In the genomic region with DNA sequence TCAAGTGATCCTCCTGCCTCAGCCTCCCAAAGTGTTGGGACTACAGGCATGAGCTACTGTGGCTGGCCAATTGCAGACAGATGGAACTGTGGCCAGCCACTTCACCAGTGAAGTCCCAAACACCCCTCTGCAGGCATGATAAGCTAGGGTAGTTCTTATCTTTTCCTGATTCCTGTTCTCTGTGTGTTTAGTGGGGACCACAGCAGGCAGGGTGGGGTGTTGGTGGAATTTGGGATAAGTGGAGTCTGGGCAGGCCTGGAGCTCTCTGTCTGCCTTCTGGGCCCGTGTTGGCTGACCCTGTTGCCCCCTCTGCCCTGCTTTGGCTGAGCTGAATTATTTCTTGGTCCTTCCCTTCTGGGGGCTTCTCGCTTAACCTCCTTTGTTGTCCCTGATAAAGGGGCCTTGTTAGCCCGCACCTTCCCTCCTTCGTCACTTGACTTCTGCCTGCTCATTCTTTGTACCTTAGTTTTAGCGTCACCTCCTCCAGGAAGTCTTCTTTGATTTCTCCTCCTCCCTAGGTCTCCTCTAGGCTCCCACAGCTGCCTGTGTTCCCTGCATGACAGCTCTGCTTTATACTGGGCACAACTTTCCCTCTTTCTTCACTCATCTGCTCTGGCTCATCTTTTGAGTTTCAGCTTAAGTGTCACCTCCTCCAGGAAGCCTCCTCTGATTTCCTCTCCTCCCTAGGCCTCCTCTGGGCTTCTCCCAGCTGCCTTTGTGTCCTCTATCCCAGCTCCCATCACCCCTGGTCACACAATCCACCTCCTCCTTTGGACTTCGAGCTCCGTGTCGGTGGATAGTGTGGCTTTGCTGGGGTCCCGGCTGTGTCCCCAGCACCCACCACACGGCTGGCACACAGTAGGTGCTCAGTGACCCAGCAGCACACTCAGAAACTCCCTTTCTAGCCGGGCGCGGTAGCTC, we compare ENCODE assay signal across 1 cellular context.
TF ChIP-seq lines count a peak whose summit lies in the region.

No MANE protein-coding gene starts in this region.

TF ChIP-seq in K562, 482 proteins besides CTCF, POLR2A, EP300 and RAD21 (continued from another document):
- TF ChIP-seq, protein P1, sequence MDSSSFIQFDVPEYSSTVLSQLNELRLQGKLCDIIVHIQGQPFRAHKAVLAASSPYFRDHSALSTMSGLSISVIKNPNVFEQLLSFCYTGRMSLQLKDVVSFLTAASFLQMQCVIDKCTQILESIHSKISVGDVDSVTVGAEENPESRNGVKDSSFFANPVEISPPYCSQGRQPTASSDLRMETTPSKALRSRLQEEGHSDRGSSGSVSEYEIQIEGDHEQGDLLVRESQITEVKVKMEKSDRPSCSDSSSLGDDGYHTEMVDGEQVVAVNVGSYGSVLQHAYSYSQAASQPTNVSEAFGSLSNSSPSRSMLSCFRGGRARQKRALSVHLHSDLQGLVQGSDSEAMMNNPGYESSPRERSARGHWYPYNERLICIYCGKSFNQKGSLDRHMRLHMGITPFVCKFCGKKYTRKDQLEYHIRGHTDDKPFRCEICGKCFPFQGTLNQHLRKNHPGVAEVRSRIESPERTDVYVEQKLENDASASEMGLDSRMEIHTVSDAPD (CRISPR knock-in tag; IDR thresholded peaks at IDR 0.05): no peak
- TF ChIP-seq SP1 (CRISPR knock-in tag; IDR thresholded peaks at IDR 0.05): no peak; the same call in none of the 2 replicates
- TF ChIP-seq, protein P2, sequence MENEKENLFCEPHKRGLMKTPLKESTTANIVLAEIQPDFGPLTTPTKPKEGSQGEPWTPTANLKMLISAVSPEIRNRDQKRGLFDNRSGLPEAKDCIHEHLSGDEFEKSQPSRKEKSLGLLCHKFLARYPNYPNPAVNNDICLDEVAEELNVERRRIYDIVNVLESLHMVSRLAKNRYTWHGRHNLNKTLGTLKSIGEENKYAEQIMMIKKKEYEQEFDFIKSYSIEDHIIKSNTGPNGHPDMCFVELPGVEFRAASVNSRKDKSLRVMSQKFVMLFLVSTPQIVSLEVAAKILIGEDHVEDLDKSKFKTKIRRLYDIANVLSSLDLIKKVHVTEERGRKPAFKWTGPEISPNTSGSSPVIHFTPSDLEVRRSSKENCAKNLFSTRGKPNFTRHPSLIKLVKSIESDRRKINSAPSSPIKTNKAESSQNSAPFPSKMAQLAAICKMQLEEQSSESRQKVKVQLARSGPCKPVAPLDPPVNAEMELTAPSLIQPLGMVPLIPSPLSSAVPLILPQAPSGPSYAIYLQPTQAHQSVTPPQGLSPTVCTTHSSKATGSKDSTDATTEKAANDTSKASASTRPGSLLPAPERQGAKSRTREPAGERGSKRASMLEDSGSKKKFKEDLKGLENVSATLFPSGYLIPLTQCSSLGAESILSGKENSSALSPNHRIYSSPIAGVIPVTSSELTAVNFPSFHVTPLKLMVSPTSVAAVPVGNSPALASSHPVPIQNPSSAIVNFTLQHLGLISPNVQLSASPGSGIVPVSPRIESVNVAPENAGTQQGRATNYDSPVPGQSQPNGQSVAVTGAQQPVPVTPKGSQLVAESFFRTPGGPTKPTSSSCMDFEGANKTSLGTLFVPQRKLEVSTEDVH (IDR thresholded peaks at IDR 0.05; ENCODE audit: low read depth, partially characterized antibody): no peak
- TF ChIP-seq IFI16 (CRISPR knock-in tag; IDR thresholded peaks at IDR 0.05): 0 out of 2 replicates have a peak, but pooled peaks have one; percentile 20
- no peak for TF ChIP-seq NCOA6 (IDR thresholded peaks at IDR 0.05)
- no peak for TF ChIP-seq ZBED1 (IDR thresholded peaks at IDR 0.05)
- TF ChIP-seq FOSL1 (tag; conservative IDR thresholded peaks at IDR 0.05): peak; percentile 44; the same call in 1 of the 2 replicates
- no peak for TF ChIP-seq RBM14 (IDR thresholded peaks at IDR 0.05; ENCODE audit: borderline replicate concordance, insufficient read depth, low read depth, low read length)
- TF ChIP-seq BCOR (IDR thresholded peaks at IDR 0.05): peak; percentile 100
- 0 out of 2 replicates have a peak, but pooled peaks have one; percentile 20 for TF ChIP-seq ELF1 (tag; IDR thresholded peaks at IDR 0.05)
- TF ChIP-seq MTA2 (IDR thresholded peaks at IDR 0.05; ENCODE audit: low read depth): peak; percentile 47; the same call in 1 of the 2 replicates
- TF ChIP-seq ESRRA (IDR thresholded peaks at IDR 0.05; ENCODE audit: borderline replicate concordance, low read depth): peak; percentile 75
- no peak for TF ChIP-seq U2AF2 (optimal IDR thresholded peaks at IDR 0.05; ENCODE audit: low read depth, low read length)
- TF ChIP-seq CHCHD3 (CRISPR knock-in tag; IDR thresholded peaks at IDR 0.05): no peak
- TF ChIP-seq, protein P3, sequence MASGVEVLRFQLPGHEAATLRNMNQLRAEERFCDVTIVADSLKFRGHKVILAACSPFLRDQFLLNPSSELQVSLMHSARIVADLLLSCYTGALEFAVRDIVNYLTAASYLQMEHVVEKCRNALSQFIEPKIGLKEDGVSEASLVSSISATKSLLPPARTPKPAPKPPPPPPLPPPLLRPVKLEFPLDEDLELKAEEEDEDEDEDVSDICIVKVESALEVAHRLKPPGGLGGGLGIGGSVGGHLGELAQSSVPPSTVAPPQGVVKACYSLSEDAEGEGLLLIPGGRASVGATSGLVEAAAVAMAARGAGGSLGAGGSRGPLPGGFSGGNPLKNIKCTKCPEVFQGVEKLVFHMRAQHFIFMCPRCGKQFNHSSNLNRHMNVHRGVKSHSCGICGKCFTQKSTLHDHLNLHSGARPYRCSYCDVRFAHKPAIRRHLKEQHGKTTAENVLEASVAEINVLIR (CRISPR knock-in tag; IDR thresholded peaks at IDR 0.05): 0 out of 2 replicates have a peak, but pooled peaks have one; percentile 9
- TF ChIP-seq, protein P4, sequence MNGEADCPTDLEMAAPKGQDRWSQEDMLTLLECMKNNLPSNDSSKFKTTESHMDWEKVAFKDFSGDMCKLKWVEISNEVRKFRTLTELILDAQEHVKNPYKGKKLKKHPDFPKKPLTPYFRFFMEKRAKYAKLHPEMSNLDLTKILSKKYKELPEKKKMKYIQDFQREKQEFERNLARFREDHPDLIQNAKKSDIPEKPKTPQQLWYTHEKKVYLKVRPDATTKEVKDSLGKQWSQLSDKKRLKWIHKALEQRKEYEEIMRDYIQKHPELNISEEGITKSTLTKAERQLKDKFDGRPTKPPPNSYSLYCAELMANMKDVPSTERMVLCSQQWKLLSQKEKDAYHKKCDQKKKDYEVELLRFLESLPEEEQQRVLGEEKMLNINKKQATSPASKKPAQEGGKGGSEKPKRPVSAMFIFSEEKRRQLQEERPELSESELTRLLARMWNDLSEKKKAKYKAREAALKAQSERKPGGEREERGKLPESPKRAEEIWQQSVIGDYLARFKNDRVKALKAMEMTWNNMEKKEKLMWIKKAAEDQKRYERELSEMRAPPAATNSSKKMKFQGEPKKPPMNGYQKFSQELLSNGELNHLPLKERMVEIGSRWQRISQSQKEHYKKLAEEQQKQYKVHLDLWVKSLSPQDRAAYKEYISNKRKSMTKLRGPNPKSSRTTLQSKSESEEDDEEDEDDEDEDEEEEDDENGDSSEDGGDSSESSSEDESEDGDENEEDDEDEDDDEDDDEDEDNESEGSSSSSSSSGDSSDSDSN (IDR thresholded peaks at IDR 0.05; ENCODE audit: borderline replicate concordance in 1 of 2, low read depth in 2 of 2, low read length in 2 of 2): no peak
- peak; percentile 66 for TF ChIP-seq ASH1L (IDR thresholded peaks at IDR 0.05; ENCODE audit: borderline replicate concordance, low read depth, partially characterized antibody)
- TF ChIP-seq U2AF1 (optimal IDR thresholded peaks at IDR 0.05; ENCODE audit: low read depth, low read length): no peak
- no peak for TF ChIP-seq ZNF76 (CRISPR knock-in tag; IDR thresholded peaks at IDR 0.05; ENCODE audit: borderline replicate concordance)
- TF ChIP-seq, protein P5, sequence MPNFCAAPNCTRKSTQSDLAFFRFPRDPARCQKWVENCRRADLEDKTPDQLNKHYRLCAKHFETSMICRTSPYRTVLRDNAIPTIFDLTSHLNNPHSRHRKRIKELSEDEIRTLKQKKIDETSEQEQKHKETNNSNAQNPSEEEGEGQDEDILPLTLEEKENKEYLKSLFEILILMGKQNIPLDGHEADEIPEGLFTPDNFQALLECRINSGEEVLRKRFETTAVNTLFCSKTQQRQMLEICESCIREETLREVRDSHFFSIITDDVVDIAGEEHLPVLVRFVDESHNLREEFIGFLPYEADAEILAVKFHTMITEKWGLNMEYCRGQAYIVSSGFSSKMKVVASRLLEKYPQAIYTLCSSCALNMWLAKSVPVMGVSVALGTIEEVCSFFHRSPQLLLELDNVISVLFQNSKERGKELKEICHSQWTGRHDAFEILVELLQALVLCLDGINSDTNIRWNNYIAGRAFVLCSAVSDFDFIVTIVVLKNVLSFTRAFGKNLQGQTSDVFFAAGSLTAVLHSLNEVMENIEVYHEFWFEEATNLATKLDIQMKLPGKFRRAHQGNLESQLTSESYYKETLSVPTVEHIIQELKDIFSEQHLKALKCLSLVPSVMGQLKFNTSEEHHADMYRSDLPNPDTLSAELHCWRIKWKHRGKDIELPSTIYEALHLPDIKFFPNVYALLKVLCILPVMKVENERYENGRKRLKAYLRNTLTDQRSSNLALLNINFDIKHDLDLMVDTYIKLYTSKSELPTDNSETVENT (CRISPR knock-in tag; IDR thresholded peaks at IDR 0.05): no peak
- TF ChIP-seq BRD9 (IDR thresholded peaks at IDR 0.05; ENCODE audit: low read depth, partially characterized antibody): peak; percentile 58
- no peak for TF ChIP-seq ZNF589 (CRISPR knock-in tag; IDR thresholded peaks at IDR 0.05; ENCODE audit: low read depth)
- 0 out of 2 replicates have a peak, but pooled peaks have one; percentile 39 for TF ChIP-seq ESRRB (CRISPR knock-in tag; IDR thresholded peaks at IDR 0.05; ENCODE audit: borderline replicate concordance)
- 0 out of 2 replicates have a peak, but pooled peaks have one; percentile 15 for TF ChIP-seq CXXC5 (CRISPR knock-in tag; IDR thresholded peaks at IDR 0.05)
- TF ChIP-seq, protein P6, sequence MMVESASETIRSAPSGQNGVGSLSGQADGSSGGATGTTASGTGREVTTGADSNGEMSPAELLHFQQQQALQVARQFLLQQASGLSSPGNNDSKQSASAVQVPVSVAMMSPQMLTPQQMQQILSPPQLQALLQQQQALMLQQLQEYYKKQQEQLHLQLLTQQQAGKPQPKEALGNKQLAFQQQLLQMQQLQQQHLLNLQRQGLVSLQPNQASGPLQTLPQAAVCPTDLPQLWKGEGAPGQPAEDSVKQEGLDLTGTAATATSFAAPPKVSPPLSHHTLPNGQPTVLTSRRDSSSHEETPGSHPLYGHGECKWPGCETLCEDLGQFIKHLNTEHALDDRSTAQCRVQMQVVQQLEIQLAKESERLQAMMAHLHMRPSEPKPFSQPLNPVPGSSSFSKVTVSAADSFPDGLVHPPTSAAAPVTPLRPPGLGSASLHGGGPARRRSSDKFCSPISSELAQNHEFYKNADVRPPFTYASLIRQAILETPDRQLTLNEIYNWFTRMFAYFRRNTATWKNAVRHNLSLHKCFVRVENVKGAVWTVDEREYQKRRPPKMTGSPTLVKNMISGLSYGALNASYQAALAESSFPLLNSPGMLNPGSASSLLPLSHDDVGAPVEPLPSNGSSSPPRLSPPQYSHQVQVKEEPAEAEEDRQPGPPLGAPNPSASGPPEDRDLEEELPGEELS (CRISPR knock-in tag; IDR thresholded peaks at IDR 0.05; ENCODE audit: borderline replicate concordance): 0 out of 2 replicates have a peak, but pooled peaks have one; percentile 71
TF ChIP-seq in K562: peak in this region for 85.
